In genomic region chrX:148457279-148457678, GRCh38 we compare ENCODE assay signal across 18 cellular contexts. TPM values are rescaled to one million over a fixed set of nuclear protein-coding genes. Genes with fewer than 3 reads are reported as not detected.
DNase-seq lines count a peak whose midpoint lies in the region; ATAC-seq and TF ChIP-seq lines count a peak whose summit lies in the region.
"Had no signal": no experiment of that assay in that cellular context is flagged by ENCODE, and none has a peak within 500 bp of the region (broad histone marks: within the 10 kb centered on the region; RNA-seq: fewer than 3 reads in every experiment).

No MANE protein-coding gene starts in this region.

- WGBS in adrenal gland, 4 donors: 42 to 60% (median 47%) methylated on average over 3 of the region's 3 CpGs

- H3K4me1 Mint-ChIP-seq in natural killer cell treated with Interleukin-12 subunit alpha and Interleukin-12 subunit beta and Interleukin-15 and Interleukin-18, amount 100 ng/mL, for 72 hours (ENCODE audit: low read depth in 2 of 2): no peaks in the 10 kb centered on the region

- no peak overlapping the region for H3K27ac Mint-ChIP-seq in natural killer cell treated with Interleukin-12 subunit alpha and Interleukin-12 subunit beta and Interleukin-15 and Interleukin-18, amount 100 ng/mL, for 72 hours

- no peaks in the 10 kb centered on the region for H3K9me3 Mint-ChIP-seq in natural killer cell treated with Interleukin-12 subunit alpha and Interleukin-12 subunit beta and Interleukin-15 and Interleukin-18, amount 100 ng/mL, for 72 hours

- no peaks in the 10 kb centered on the region for H3K36me3 Mint-ChIP-seq in natural killer cell treated with Interleukin-12 subunit alpha and Interleukin-12 subunit beta and Interleukin-15 and Interleukin-18, amount 100 ng/mL, for 72 hours

- H3K27me3 ChIP-seq in adrenal gland: peaks cover 13% of the 10 kb centered on the region
- H3K27me3 ChIP-seq: gastrocnemius medialis, SJSA1 had no signal

- no peak overlapping the region for H3K4me3 Mint-ChIP-seq in natural killer cell treated with Interleukin-12 subunit alpha and Interleukin-12 subunit beta and Interleukin-15 and Interleukin-18, amount 100 ng/mL, for 72 hours

- H3K9me3 ChIP-seq in adrenal gland (replicated peaks in 1 of 3): no peaks in the 10 kb centered on the region
- H3K9me3 ChIP-seq: gastrocnemius medialis, SJSA1, thoracic aorta had no signal

- no peak overlapping the region for H3K27ac ChIP-seq in adrenal gland
- H3K27ac ChIP-seq: gastrocnemius medialis, SJSA1, thoracic aorta had no signal

- peak; percentile 63 for ATAC-seq in GM18498 (IDR thresholded peaks at IDR 0.05; ENCODE audit: unreplicated experiment)
- ATAC-seq in GM21367 (IDR thresholded peaks at IDR 0.05; ENCODE audit: unreplicated experiment): peak; percentile 39
- peak; percentile 40 for ATAC-seq in HG03432 (IDR thresholded peaks at IDR 0.05; ENCODE audit: unreplicated experiment)
- ATAC-seq in natural killer cell treated with Interleukin-12 subunit alpha and Interleukin-12 subunit beta and Interleukin-15 and Interleukin-18, amount 100 ng/mL, for 72 hours: no peak
- ATAC-seq: gastrocnemius medialis had no signal

- no peak overlapping the region for H3K4me3 ChIP-seq in adrenal gland
- H3K4me3 ChIP-seq: gastrocnemius medialis, SJSA1, thoracic aorta had no signal

- intact Hi-C loops in adrenal gland (cut with DNase I): no loop called here

- no peak for TF ChIP-seq POLR2A in adrenal gland (IDR thresholded peaks at IDR 0.05)

- peak; percentile 14 for DNase-seq in UCSD-AML1 (lab: John Stamatoyannopoulos, UW; ENCODE audit: unreplicated experiment)
- no peak for DNase-seq in NCI-H2029 treated with DMSO at 0.1 percent for 48 hours (lab: John Stamatoyannopoulos, UW)
- no peak for DNase-seq in natural killer cell treated with Interleukin-12 subunit alpha and Interleukin-12 subunit beta and Interleukin-15 and Interleukin-18, amount 100 ng/mL, for 72 hours (ENCODE audit: low spot score)
- DNase-seq in SHP77 treated with DMSO at 0.1 percent for 48 hours (lab: John Stamatoyannopoulos, UW): no peak
- DNase-seq in adrenal gland: no peak
- DNase-seq: activated CD4-positive, alpha-beta T cell treated with anti-CD3 and anti-CD28 coated beads for 4 hours; activated gamma-delta T cell; central memory CD4-positive, alpha-beta T cell; erythroblast; gastrocnemius medialis; NCI-H1930; NCI-H510A; OCI-M1 had no signal

- H3K4me1 ChIP-seq in adrenal gland (replicated peaks in 1 of 2): no peaks in the 10 kb centered on the region
- H3K4me1 ChIP-seq: gastrocnemius medialis, SJSA1 had no signal

- TF ChIP-seq CTCF in adrenal gland (IDR thresholded peaks at IDR 0.05): no peak

- no peaks in the 10 kb centered on the region for H3K36me3 ChIP-seq in adrenal gland (replicated peaks in 1 of 2)
- H3K36me3 ChIP-seq: gastrocnemius medialis, SJSA1, thoracic aorta had no signal

- H3K27me3 Mint-ChIP-seq in natural killer cell treated with Interleukin-12 subunit alpha and Interleukin-12 subunit beta and Interleukin-15 and Interleukin-18, amount 100 ng/mL, for 72 hours: peaks cover 0 to 8% of the 10 kb centered on the region in 2 donors

RNA-seq across cellular contexts. Expression of gene AFF2, which starts 43.1 kb away (rescaled TPM):
- 1 to 10 TPM; 1.5 to 5.1 TPM for total RNA-seq in natural killer cell treated with Interleukin-12 subunit alpha and Interleukin-12 subunit beta and Interleukin-15 and Interleukin-18, amount 100 ng/mL, for 72 hours
- 1 to 10 TPM in 7 of 8 donors, under 1 TPM in 1; 0.77 to 5.2 (median 1.9) TPM for total RNA-seq in adrenal gland
- polyA plus RNA-seq in adrenal gland: 1 to 10 TPM in 1 of 3 donors, under 1 TPM in 2; 0.07 to 1.5 (median 0.32) TPM

Comparison
In these comparisons a context has a peak if more than half of its experiments do, and no peak if none do; other contexts are left out.
1. ATAC-seq: peak in GM18498 (single experiment), GM21367 (single experiment) and HG03432 (single experiment); none in natural killer cell treated with Interleukin-12 subunit alpha and Interleukin-12 subunit beta and Interleukin-15 and Interleukin-18, amount 100 ng/mL, for 72 hours (0 of 2).